ENCODE assay signal across 1 cellular context in the genomic region with DNA sequence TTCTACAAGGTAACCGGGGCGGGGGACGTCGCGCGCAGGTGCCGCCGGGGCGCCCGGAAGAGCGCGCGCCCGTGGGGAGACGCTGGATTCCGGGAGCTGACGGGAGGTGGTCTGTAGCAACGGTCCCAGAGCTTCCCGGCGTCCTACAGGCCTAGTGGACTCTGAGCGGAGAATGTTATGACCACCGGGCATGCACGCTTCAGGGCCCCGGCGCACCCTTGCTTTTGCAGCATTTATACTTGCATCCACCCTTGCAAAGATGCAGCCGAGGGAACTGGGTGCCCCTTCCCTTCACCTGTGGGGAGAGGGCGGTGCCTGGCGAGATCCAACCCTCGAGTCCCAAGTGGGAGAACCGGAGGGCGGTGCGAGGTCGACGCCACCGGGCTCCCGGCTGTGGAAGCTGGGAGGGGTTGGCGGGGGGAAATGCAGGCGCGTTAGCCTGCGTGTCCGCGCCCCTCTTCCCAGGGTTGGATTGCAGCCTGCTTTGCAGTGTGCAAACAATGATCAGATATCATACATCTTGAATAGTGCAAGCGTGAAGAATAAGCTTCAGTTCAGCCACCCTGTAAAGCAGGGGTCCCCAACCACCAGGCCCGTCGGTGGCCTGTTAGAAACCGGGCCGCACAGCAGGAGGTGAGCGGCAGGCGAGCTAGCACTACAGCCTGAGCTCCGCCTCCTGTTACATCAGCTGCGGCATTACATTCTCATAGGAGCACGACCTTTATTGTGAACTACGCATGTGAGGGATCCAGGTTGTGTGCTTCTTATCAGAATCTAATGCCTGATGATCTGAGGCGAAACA.
TF ChIP-seq lines count a peak whose summit lies in the region.

No MANE protein-coding gene starts in this region.

TF ChIP-seq in K562, 482 proteins besides CTCF, POLR2A, EP300 and RAD21 (continued from another document):
- peak; percentile 64 for TF ChIP-seq ZNF75A (CRISPR knock-in tag; IDR thresholded peaks at IDR 0.05)
TF ChIP-seq in K562: peak in this region for 107.
